ENCODE assay signal across 18 cellular contexts in genomic region chr15:88629071-88629470, GRCh38. TPM values are rescaled to one million over a fixed set of nuclear protein-coding genes. Genes with fewer than 3 reads are reported as not detected.
DNase-seq lines count a peak whose midpoint lies in the region; ATAC-seq, FAIRE-seq and TF ChIP-seq lines count a peak whose summit lies in the region.
"Had no signal": no experiment of that assay in that cellular context is flagged by ENCODE, and none has a peak within 500 bp of the region (broad histone marks: within the 10 kb centered on the region; RNA-seq: fewer than 3 reads in every experiment).

No MANE protein-coding gene starts in this region.

- POLR2A ChIA-PET in A549 (lab: Yijun Ruan, JAX), result no interaction called here
- POLR2A ChIA-PET in CD4-positive, alpha-beta memory T cell (lab: Charles Lee; ENCODE audit: partially characterized antibody), result interaction anchor here (1.1 to 8.2 kb wide), 3 partner anchors 19 to 35 kb away, joined by 3 to 113 read pairs (median 5); no protein-coding TSS in a partner anchor
- POLR2A ChIA-PET in activated CD8-positive, alpha-beta T cell treated with anti-CD3 and anti-CD28 coated beads for 36 hours (lab: Charles Lee), result interaction anchor here (1.4 kb wide), 1 partner anchor 27 kb away, joined by 6 read pairs; no protein-coding TSS in a partner anchor

- no peak for FAIRE-seq in A549 (lab: Jason Lieb, UNC)
- FAIRE-seq: urothelium cell line had no signal

- H3K27ac Mint-ChIP-seq in CD4-positive, alpha-beta memory T cell, result peak overlapping the region; percentile 81 to 99 (median 91)
- peak overlapping the region; percentile 85 for H3K27ac Mint-ChIP-seq in activated CD8-positive, alpha-beta T cell treated with anti-CD3 and anti-CD28 coated beads for 36 hours
- H3K27ac Mint-ChIP-seq in memory B cell, result peak overlapping the region; percentile 79

- no peaks in the 10 kb centered on the region for H3K9me3 ChIP-seq in A549
- no peaks in the 10 kb centered on the region for H3K9me3 ChIP-seq in CD4-positive, alpha-beta memory T cell (ENCODE audit: control insufficient read depth in 1 of 2, low read length in 2 of 2)
- H3K9me3 ChIP-seq: esophagus muscularis mucosa had no signal

- no peaks in the 10 kb centered on the region for H3K27me3 ChIP-seq in CD4-positive, alpha-beta memory T cell (ENCODE audit: insufficient read depth, low read length)
- H3K27me3 ChIP-seq: esophagus muscularis mucosa had no signal

- no peak overlapping the region for H3K4me3 ChIP-seq in A549
- H3K4me3 ChIP-seq in CD4-positive, alpha-beta memory T cell (ENCODE audit: low read length in 2 of 2), result no peak overlapping the region
- H3K4me3 ChIP-seq: esophagus muscularis mucosa had no signal

- DNase-seq in A549 (ENCODE audit: low read depth in 1 of 2, low spot score in 1 of 2) (no peak), memory B cell (ENCODE audit: low spot score in 2 of 2) (no peak), EL (no peak), Ammon's horn (ENCODE audit: low spot score) (no peak)
- DNase-seq in CD4-positive, alpha-beta memory T cell, result no peak
- DNase-seq in activated CD8-positive, alpha-beta T cell treated with anti-CD3 and anti-CD28 coated beads for 36 hours, result no peak
- DNase-seq in stimulated activated CD4-positive, alpha-beta T cell treated with anti-CD3 and anti-CD28 coated beads, Interleukin-4, amount 100 ng/mL, for 24 hours, result no peak
- DNase-seq: activated CD4-positive, CD25-positive, alpha-beta regulatory T cell; AML-193; GF-D8; NCI-H1092 treated with DMSO at 0.1 percent for 48 hours; NCI-H2107; NCI-H526; SIG-M5 had no signal

- 0 out of 6 replicates have a peak overlapping the region, but pooled peaks of 1 of the 2 experiments have one; percentile 5 for H3K27ac ChIP-seq in A549
- peak overlapping the region; percentile 52 for H3K27ac ChIP-seq in CD4-positive, alpha-beta memory T cell (ENCODE audit: low read depth, low read length)
- H3K27ac ChIP-seq: esophagus muscularis mucosa had no signal

- ATAC-seq in A549, result no peak
- ATAC-seq in activated CD8-positive, alpha-beta T cell treated with anti-CD3 and anti-CD28 coated beads for 36 hours, result no peak
- no peak for ATAC-seq in memory B cell (ENCODE audit: low read depth)
- ATAC-seq: left lobe of liver, sciatic nerve had no signal

- no peak for TF ChIP-seq RAD21 in A549 (conservative IDR thresholded peaks at IDR 0.05 in 1 of 2, IDR thresholded peaks at IDR 0.05 in 1 of 2)

- H3K9me3 Mint-ChIP-seq in CD4-positive, alpha-beta memory T cell, result no peaks in the 10 kb centered on the region
- no peaks in the 10 kb centered on the region for H3K9me3 Mint-ChIP-seq in activated CD8-positive, alpha-beta T cell treated with anti-CD3 and anti-CD28 coated beads for 36 hours
- no peaks in the 10 kb centered on the region for H3K9me3 Mint-ChIP-seq in memory B cell

- H3K36me3 ChIP-seq in CD4-positive, alpha-beta memory T cell (ENCODE audit: insufficient read depth, low read length), result peaks cover 35% of the 10 kb centered on the region

- intact Hi-C loops in CD4-positive, alpha-beta memory T cell (cut with micrococcal nuclease), result loop anchor here (10.0 kb wide), 2 partner anchors 176 to 706 kb away; partner anchors contain the start of genes ACAN and POLG
- intact Hi-C loops in activated CD8-positive, alpha-beta T cell treated with anti-CD3 and anti-CD28 coated beads for 36 hours (cut with micrococcal nuclease), result no loop called here

- TF ChIP-seq POLR2A in A549 (IDR thresholded peaks at IDR 0.05; ENCODE audit: low read length), result no peak; the same call in 1 of the 2 replicates

- H3K4me1 Mint-ChIP-seq in CD4-positive, alpha-beta memory T cell, result peaks cover 51 to 100% (median 80%) of the 10 kb centered on the region in 4 donors
- peaks cover 87% of the 10 kb centered on the region for H3K4me1 Mint-ChIP-seq in activated CD8-positive, alpha-beta T cell treated with anti-CD3 and anti-CD28 coated beads for 36 hours (ENCODE audit: low read depth)
- H3K4me1 Mint-ChIP-seq in memory B cell, result peaks cover 44% of the 10 kb centered on the region

- peaks cover 70% of the 10 kb centered on the region for H3K4me1 ChIP-seq in A549
- peaks cover 99% of the 10 kb centered on the region for H3K4me1 ChIP-seq in CD4-positive, alpha-beta memory T cell (ENCODE audit: insufficient read depth, low read length)

- peak overlapping the region; percentile 59; the same call in 2 of the 3 replicates for H3K4me2 ChIP-seq in A549

- no peaks in the 10 kb centered on the region for H3K27me3 Mint-ChIP-seq in CD4-positive, alpha-beta memory T cell
- no peaks in the 10 kb centered on the region for H3K27me3 Mint-ChIP-seq in activated CD8-positive, alpha-beta T cell treated with anti-CD3 and anti-CD28 coated beads for 36 hours
- no peaks in the 10 kb centered on the region for H3K27me3 Mint-ChIP-seq in memory B cell

- CTCF ChIA-PET in A549 (lab: Yijun Ruan, JAX), result no interaction called here
- CTCF ChIA-PET in CD4-positive, alpha-beta memory T cell (lab: Charles Lee; ENCODE audit: partially characterized antibody), result interaction anchor here (2.2 to 9.9 kb wide), 2 partner anchors 27 to 36 kb away, joined by 6 to 132 read pairs; no protein-coding TSS in a partner anchor
- CTCF ChIA-PET in activated CD8-positive, alpha-beta T cell treated with anti-CD3 and anti-CD28 coated beads for 36 hours (lab: Charles Lee), result interaction anchor here (0.7 to 1.2 kb wide), 2 partner anchors 34 to 36 kb away, joined by 4 read pairs; no protein-coding TSS in a partner anchor

- H3K36me3 Mint-ChIP-seq in CD4-positive, alpha-beta memory T cell, result peaks cover 56 to 62% of the 10 kb centered on the region in 2 donors
- peaks cover 84% of the 10 kb centered on the region for H3K36me3 Mint-ChIP-seq in activated CD8-positive, alpha-beta T cell treated with anti-CD3 and anti-CD28 coated beads for 36 hours (ENCODE audit: low read depth)
- peaks cover 35% of the 10 kb centered on the region for H3K36me3 Mint-ChIP-seq in memory B cell

- TF ChIP-seq EP300 in A549 (IDR thresholded peaks at IDR 0.05), result no peak

- H3K4me3 Mint-ChIP-seq in CD4-positive, alpha-beta memory T cell, result peak overlapping the region in 6 of 8 donors; percentile 17 to 89 (median 74)
- H3K4me3 Mint-ChIP-seq in activated CD8-positive, alpha-beta T cell treated with anti-CD3 and anti-CD28 coated beads for 36 hours, result no peak overlapping the region
- no peak overlapping the region for H3K4me3 Mint-ChIP-seq in memory B cell

- TF ChIP-seq CTCF in A549 (IDR thresholded peaks at IDR 0.05), result no peak
- no peak for TF ChIP-seq CTCF in activated CD8-positive, alpha-beta T cell treated with anti-CD3 and anti-CD28 coated beads for 36 hours (IDR thresholded peaks at IDR 0.05)

- 94% methylated on average over 15 of the region's 16 CpGs for WGBS in A549 (ENCODE audit: missing lambda C conversion rate)

TF ChIP-seq in A549, 52 proteins besides CTCF, POLR2A, EP300 and RAD21:
- TF ChIP-seq POLR2AphosphoS2 (conservative IDR thresholded peaks at IDR 0.05; ENCODE audit: low read length) (no peak), E2F6 (IDR thresholded peaks at IDR 0.05; ENCODE audit: borderline replicate concordance, low read depth) (no peak), CBX8 (IDR thresholded peaks at IDR 0.05) (no peak), FOSB (CRISPR knock-in tag; IDR thresholded peaks at IDR 0.05) (no peak), MAFK (IDR thresholded peaks at IDR 0.05; ENCODE audit: partially characterized antibody) (no peak), RNF2 (IDR thresholded peaks at IDR 0.05; ENCODE audit: borderline replicate concordance, low read depth) (no peak), PBX3 (IDR thresholded peaks at IDR 0.05) (no peak)

RNA-seq across cellular contexts. Expression of gene AEN, which starts 7.9 kb away (rescaled TPM):
- polyA plus RNA-seq in A549 (2011; rRNA removed) (74.9 and 81.7 TPM in 2 replicates), A549 (2017; fragmentation: RNase III; extraction: RNeasy Plus Mini Kit Qiagen cat#74134 plus additional on column Dnase treatment) (57.2 to 65.5 TPM (median 62.9 TPM) in 3 replicates)
- polyA plus RNA-seq in A549 (2012; cell fraction: cytosol; rRNA removed), result 53.3 and 68.6 TPM in 2 replicates
- 128 and 155 TPM in 2 replicates for polyA plus RNA-seq in A549 (2012; cell fraction: nucleus; rRNA removed)
- 129 and 164 TPM in 2 replicates for polyA minus RNA-seq in A549 (2011; rRNA and poly(A)+ RNA removed)
- total RNA-seq in CD4-positive, alpha-beta memory T cell, result 10 to 100 TPM; 54.5 to 56.8 TPM
- polyA plus RNA-seq in CD4-positive, alpha-beta memory T cell, result 10 to 100 TPM; 33.2 to 35.8 TPM
- 10 to 100 TPM; 55.2 to 58.4 TPM for total RNA-seq in activated CD8-positive, alpha-beta T cell treated with anti-CD3 and anti-CD28 coated beads for 36 hours

RNA-seq across cellular contexts. Expression of gene ISG20, which starts 9.7 kb away (rescaled TPM):
- polyA plus RNA-seq in A549 (2011; rRNA removed) (47.4 and 65.8 TPM in 2 replicates), A549 (2017; fragmentation: RNase III; extraction: RNeasy Plus Mini Kit Qiagen cat#74134 plus additional on column Dnase treatment) (6.1 to 10.5 TPM (median 7.2 TPM) in 3 replicates)
- 29.1 and 29.9 TPM in 2 replicates for polyA plus RNA-seq in A549 (2012; cell fraction: cytosol; rRNA removed)
- 19.6 and 26.9 TPM in 2 replicates for polyA plus RNA-seq in A549 (2012; cell fraction: nucleus; rRNA removed)
- polyA minus RNA-seq in A549 (2011; rRNA and poly(A)+ RNA removed), result 17.5 and 24.0 TPM in 2 replicates
- total RNA-seq in CD4-positive, alpha-beta memory T cell, result 100 to 1,000 TPM; 144 to 153 TPM
- 100 to 1,000 TPM; 494 to 667 TPM for polyA plus RNA-seq in CD4-positive, alpha-beta memory T cell
- 10 to 100 TPM; 75.1 to 82.8 TPM for total RNA-seq in activated CD8-positive, alpha-beta T cell treated with anti-CD3 and anti-CD28 coated beads for 36 hours

Comparison
In these comparisons a context has a peak if more than half of its experiments do, and no peak if none do; other contexts are left out.
1. H3K4me3 Mint-ChIP-seq: peak in CD4-positive, alpha-beta memory T cell (6 of 8); none in activated CD8-positive, alpha-beta T cell treated with anti-CD3 and anti-CD28 coated beads for 36 hours (single experiment) and memory B cell (single experiment).
2. Peak in every context shown above with its lines, with median percentiles within 50 percentile points of each other: H3K27ac Mint-ChIP-seq.